Comparison of ENCODE assay signal across 17 cellular contexts in the genomic region with DNA sequence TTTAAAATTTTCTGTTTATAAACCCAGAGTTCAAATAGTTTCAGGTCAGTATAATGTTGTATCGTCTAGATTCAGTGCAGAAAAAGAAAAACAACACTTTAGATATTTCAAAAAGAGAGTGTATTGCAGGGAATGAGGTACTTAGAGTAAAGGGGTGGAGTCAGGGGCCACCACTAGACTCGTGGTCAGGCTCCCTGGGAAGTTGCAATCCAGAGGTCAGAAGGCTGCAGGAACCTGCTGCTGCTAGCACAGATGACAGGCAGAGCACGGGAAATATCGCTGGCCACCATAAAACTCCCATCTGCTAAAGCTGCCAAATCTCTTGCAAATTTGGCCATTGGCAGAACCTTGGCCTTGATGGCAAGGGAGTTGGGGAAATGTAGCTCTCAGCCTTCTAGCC.
"Had no signal": no experiment of that assay in that cellular context is flagged by ENCODE, and none has a peak within 500 bp of the region (broad histone marks: within the 10 kb centered on the region; RNA-seq: fewer than 3 reads in every experiment).

No MANE protein-coding gene starts in this region.

- H3K9me3 ChIP-seq: esophagus muscularis mucosa, left lung, mucosa of descending colon, tibial artery had no signal

- H3K27me3 ChIP-seq: cardiac muscle cell, esophagus muscularis mucosa, hepatocyte, left lung had no signal

- H3K36me3 Mint-ChIP-seq: memory B cell; naive thymus-derived CD4-positive, alpha-beta T cell; stimulated activated naive B cell treated with anti-CD40 and anti-IgM and Interleukin-4, amounts not matched to agents 10 μg/mL and 1 μg/mL and 100 μg/mL, for 72 hours had no signal

- H3K4me3 Mint-ChIP-seq: memory B cell; naive thymus-derived CD4-positive, alpha-beta T cell; stimulated activated naive B cell treated with anti-CD40 and anti-IgM and Interleukin-4, amounts not matched to agents 10 μg/mL and 1 μg/mL and 100 μg/mL, for 72 hours had no signal

- H3K4me3 ChIP-seq: cardiac muscle cell, esophagus muscularis mucosa, hepatocyte, left lung, mucosa of descending colon, skin epidermis, tibial artery had no signal

- H3K4me1 Mint-ChIP-seq: memory B cell; stimulated activated naive B cell treated with anti-CD40 and anti-IgM and Interleukin-4, amounts not matched to agents 10 μg/mL and 1 μg/mL and 100 μg/mL, for 72 hours had no signal

- H3K36me3 ChIP-seq: cardiac muscle cell, esophagus muscularis mucosa, left lung, tibial artery had no signal

- H3K27ac Mint-ChIP-seq: memory B cell; naive thymus-derived CD4-positive, alpha-beta T cell; stimulated activated naive B cell treated with anti-CD40 and anti-IgM and Interleukin-4, amounts not matched to agents 10 μg/mL and 1 μg/mL and 100 μg/mL, for 72 hours had no signal

- ATAC-seq: left lung; mucosa of descending colon; naive thymus-derived CD4-positive, alpha-beta T cell; stimulated activated naive B cell treated with anti-CD40 and anti-IgM and Interleukin-4, amounts not matched to agents 10 μg/mL and 1 μg/mL and 100 μg/mL, for 72 hours had no signal

- DNase-seq: activated CD4-positive, alpha-beta T cell treated with anti-CD3 and anti-CD28 coated beads for 1 hour; activated CD4-positive, alpha-beta T cell treated with anti-CD3 and anti-CD28 coated beads, Interleukin-2, amount 50 U/mL, for 4 hours; activated naive CD4-positive, alpha-beta T cell treated with anti-CD3 and anti-CD28 coated beads, Interleukin-2, amount 50 U/mL, for 16 hours; activated T-cell treated with anti-CD3 and anti-CD28 coated beads, Interleukin-2, amount 50 U/mL, for 1 hour; left lung; mucosa of descending colon; naive thymus-derived CD4-positive, alpha-beta T cell; stimulated activated CD4-positive, alpha-beta T cell treated with anti-CD3 and anti-CD28 coated beads, Interleukin-15, amount 100 ng/mL, for 24 hours; stimulated activated CD4-positive, alpha-beta T cell treated with anti-CD3 and anti-CD28 coated beads, Interleukin-4, amount 100 ng/mL, for 1 hour; stimulated activated naive B cell treated with anti-CD40 and anti-IgM and Interleukin-4, amounts not matched to agents 10 μg/mL and 1 μg/mL and 100 μg/mL, for 72 hours; tibial artery had no signal

- H3K27ac ChIP-seq: cardiac muscle cell, esophagus muscularis mucosa, hepatocyte, left lung, skin epidermis, tibial artery, VCaP had no signal

- H3K4me1 ChIP-seq: esophagus muscularis mucosa, left lung, tibial artery had no signal
